In the genomic region with DNA sequence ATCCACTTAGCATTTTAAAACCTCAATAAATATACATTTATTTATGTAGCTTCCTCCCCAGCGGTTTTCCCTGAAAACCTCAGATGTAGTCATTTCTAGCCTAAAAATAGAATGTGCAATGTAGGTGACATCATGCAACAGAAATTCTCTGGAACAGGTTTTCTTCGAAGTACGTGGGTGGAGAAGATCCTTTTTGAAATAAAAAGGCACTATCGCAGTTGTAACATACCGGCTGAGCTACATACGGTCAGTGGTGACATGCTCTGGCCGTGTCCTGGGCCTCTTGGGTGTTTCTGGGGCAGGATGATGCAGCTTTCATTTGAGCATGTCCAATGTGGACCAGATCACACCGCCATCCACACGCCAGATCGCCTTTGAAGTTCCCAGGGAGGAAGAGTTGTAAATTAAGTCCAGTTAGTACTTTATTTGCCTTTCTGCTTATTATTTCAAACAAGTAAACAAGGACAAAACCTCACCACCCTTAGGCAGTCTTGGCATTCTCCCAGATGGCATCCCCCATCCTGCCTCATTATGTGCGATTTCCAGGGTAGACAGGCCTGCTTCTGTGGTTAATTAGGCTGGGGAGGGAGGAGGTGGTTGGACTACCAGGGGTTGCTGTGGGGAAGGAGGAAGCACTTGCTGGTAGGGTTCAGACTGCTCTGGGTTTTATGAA, we compare ENCODE assay signal across 8 cellular contexts.
DNase-seq lines count a peak whose midpoint lies in the region; ATAC-seq and TF ChIP-seq lines count a peak whose summit lies in the region.

No MANE protein-coding gene starts in this region.

- peaks cover 63% of the 10 kb centered on the region for H3K36me3 Mint-ChIP-seq in activated CD4-positive, alpha-beta T cell treated with anti-CD3 and anti-CD28 coated beads, Interleukin-2, amount 10 ng/mL, durations not matched to agents 24 days and 14 days (ENCODE audit: low read depth)

- no peaks in the 10 kb centered on the region for H3K36me3 ChIP-seq in MM.1S (replicated peaks; ENCODE audit: insufficient read depth, low read length)

- H3K27ac Mint-ChIP-seq in activated CD4-positive, alpha-beta T cell treated with anti-CD3 and anti-CD28 coated beads, Interleukin-2, amount 10 ng/mL, durations not matched to agents 24 days and 14 days = peak overlapping the region; percentile 88

- ATAC-seq in esophagus mucosa = no peak
- no peak for ATAC-seq in HG02973 (IDR thresholded peaks at IDR 0.05; ENCODE audit: unreplicated experiment)
- ATAC-seq in GM18909 (IDR thresholded peaks at IDR 0.05; ENCODE audit: poor library complexity, unreplicated experiment) = no peak

- H3K79me2 ChIP-seq in MM.1S (ENCODE audit: low read length) = no peaks in the 10 kb centered on the region

- peaks cover 73% of the 10 kb centered on the region for H3K4me1 Mint-ChIP-seq in activated CD4-positive, alpha-beta T cell treated with anti-CD3 and anti-CD28 coated beads, Interleukin-2, amount 10 ng/mL, durations not matched to agents 24 days and 14 days

- H3K4me3 ChIP-seq in LNCaP clone FGC (ENCODE audit: low read depth, low read length) = no peak overlapping the region
- H3K4me3 ChIP-seq in MM.1S (ENCODE audit: low read length) = no peak overlapping the region

- H3K4me2 ChIP-seq in MM.1S (ENCODE audit: low read depth, low read length) = no peak overlapping the region

- H2AFZ ChIP-seq in MM.1S (ENCODE audit: low read length) = no peak overlapping the region

- H3K27me3 Mint-ChIP-seq in activated CD4-positive, alpha-beta T cell treated with anti-CD3 and anti-CD28 coated beads, Interleukin-2, amount 10 ng/mL, durations not matched to agents 24 days and 14 days = no peaks in the 10 kb centered on the region

- no peaks in the 10 kb centered on the region for H3K27me3 ChIP-seq in MM.1S (replicated peaks; ENCODE audit: insufficient read depth, low read length)

- H3K4me1 ChIP-seq in MM.1S (ENCODE audit: low read length) = no peaks in the 10 kb centered on the region

- peak; percentile 24 for DNase-seq in COLO829 (ENCODE audit: low spot score)
- DNase-seq in LNCaP clone FGC (ENCODE audit: low read depth) = peak; percentile 11
- DNase-seq in activated CD4-positive, alpha-beta T cell treated with anti-CD3 and anti-CD28 coated beads, Interleukin-2, amount 10 ng/mL, durations not matched to agents 24 days and 14 days = peak; percentile 86
- DNase-seq in glomerular visceral epithelial cell (ENCODE audit: extremely low spot score) = peak; percentile 90
- DNase-seq in MM.1S = no peak

- H3K9me3 ChIP-seq in MM.1S (replicated peaks; ENCODE audit: insufficient read depth, low read length) = no peaks in the 10 kb centered on the region

- H3K27ac ChIP-seq in MM.1S (ENCODE audit: low read length) = no peak overlapping the region

- TF ChIP-seq CTCF in LNCaP clone FGC (IDR thresholded peaks at IDR 0.05; ENCODE audit: control insufficient read depth, extremely low read depth, insufficient read depth) (no peak), MM.1S (IDR thresholded peaks at IDR 0.05; ENCODE audit: low read length) (no peak)

- H3F3A ChIP-seq in MM.1S (ENCODE audit: insufficient read depth, low read length) = no peaks in the 10 kb centered on the region

- H4K20me1 ChIP-seq in MM.1S (ENCODE audit: insufficient read depth, low read length) = no peaks in the 10 kb centered on the region

- H3K4me3 Mint-ChIP-seq in activated CD4-positive, alpha-beta T cell treated with anti-CD3 and anti-CD28 coated beads, Interleukin-2, amount 10 ng/mL, durations not matched to agents 24 days and 14 days = peak overlapping the region; percentile 53

- intact Hi-C loops in activated CD4-positive, alpha-beta T cell treated with anti-CD3 and anti-CD28 coated beads, Interleukin-2, amount 10 ng/mL, durations not matched to agents 24 days and 14 days (cut with micrococcal nuclease) = loop anchor here (1.0 to 5.0 kb wide), 5 partner anchors 17 to 157 kb away; a partner anchor contains a TSS

- no peaks in the 10 kb centered on the region for H3K9me2 ChIP-seq in MM.1S (replicated peaks; ENCODE audit: insufficient read depth, low read length)

- H3K9ac ChIP-seq in MM.1S (ENCODE audit: low read length) = no peak overlapping the region

- H3K9me3 Mint-ChIP-seq in activated CD4-positive, alpha-beta T cell treated with anti-CD3 and anti-CD28 coated beads, Interleukin-2, amount 10 ng/mL, durations not matched to agents 24 days and 14 days = peaks cover under 1% of the 10 kb centered on the region
